Comparison of ENCODE assay signal across 19 cellular contexts in genomic region chr10:23613900-23614299, GRCh38.
A peak's percentile ranks its signal among the peaks of the same experiment; 100 is the strongest.
DNase-seq lines count a peak whose midpoint lies in the region; ATAC-seq and TF ChIP-seq lines count a peak whose summit lies in the region.
"Had no signal": no experiment of that assay in that cellular context is flagged by ENCODE, and none has a peak within 500 bp of the region (broad histone marks: within the 10 kb centered on the region; RNA-seq: fewer than 3 reads in every experiment).

No MANE protein-coding gene starts in this region.

- no peak overlapping the region for H3K27ac ChIP-seq in dorsolateral prefrontal cortex
- H3K27ac ChIP-seq: cardiac muscle cell, ovary, skin epidermis, uterus had no signal

- H3K27me3 ChIP-seq in dorsolateral prefrontal cortex = no peaks in the 10 kb centered on the region
- H3K27me3 ChIP-seq: cardiac muscle cell, MG63, ovary, uterus had no signal

- intact Hi-C loops in dorsolateral prefrontal cortex (cut with DNase I) = no loop called here

- no peak for TF ChIP-seq CTCF in dorsolateral prefrontal cortex (IDR thresholded peaks at IDR 0.05 in 54 of 56, conservative IDR thresholded peaks at IDR 0.05 in 2 of 56; ENCODE audit: low read depth in 1 of 56, partially characterized antibody in 56 of 56)

- DNase-seq in activated CD4-positive, alpha-beta T cell treated with anti-CD3 and anti-CD28 coated beads, Interleukin-2, amount 50 U/mL, for 4 hours = no peak
- DNase-seq in dorsolateral prefrontal cortex (no peak), NCI-H510A treated with DMSO at 0.1 percent for 48 hours (lab: John Stamatoyannopoulos, UW) (no peak)
- DNase-seq: Calu3; effector CD8-positive, alpha-beta T cell; MG63; NCI-H2029; NCI-H526; ovary; stimulated activated naive CD4-positive, alpha-beta T cell; uterus had no signal

- H3K4me3 ChIP-seq in dorsolateral prefrontal cortex = no peak overlapping the region
- H3K4me3 ChIP-seq: cardiac muscle cell, MG63, ovary, skin epidermis, uterus had no signal

- peak; percentile 62 for ATAC-seq in GM18508 (IDR thresholded peaks at IDR 0.05; ENCODE audit: insufficient read depth, unreplicated experiment)
- peak; percentile 62 for ATAC-seq in GM19452 (IDR thresholded peaks at IDR 0.05; ENCODE audit: unreplicated experiment)
- ATAC-seq in HG02759 (IDR thresholded peaks at IDR 0.05; ENCODE audit: unreplicated experiment) = peak; percentile 63
- peak; percentile 58 for ATAC-seq in HG03442 (IDR thresholded peaks at IDR 0.05; ENCODE audit: unreplicated experiment)
- ATAC-seq in GM21381 (IDR thresholded peaks at IDR 0.05; ENCODE audit: unreplicated experiment) = no peak
- ATAC-seq: activated CD4-positive, CD25-positive, alpha-beta regulatory T cell treated with anti-CD3 and anti-CD28 coated beads, Interleukin-2, amount 50 U/mL, for 24 hours had no signal
